Comparison of ENCODE assay signal across 19 cellular contexts in the genomic region with DNA sequence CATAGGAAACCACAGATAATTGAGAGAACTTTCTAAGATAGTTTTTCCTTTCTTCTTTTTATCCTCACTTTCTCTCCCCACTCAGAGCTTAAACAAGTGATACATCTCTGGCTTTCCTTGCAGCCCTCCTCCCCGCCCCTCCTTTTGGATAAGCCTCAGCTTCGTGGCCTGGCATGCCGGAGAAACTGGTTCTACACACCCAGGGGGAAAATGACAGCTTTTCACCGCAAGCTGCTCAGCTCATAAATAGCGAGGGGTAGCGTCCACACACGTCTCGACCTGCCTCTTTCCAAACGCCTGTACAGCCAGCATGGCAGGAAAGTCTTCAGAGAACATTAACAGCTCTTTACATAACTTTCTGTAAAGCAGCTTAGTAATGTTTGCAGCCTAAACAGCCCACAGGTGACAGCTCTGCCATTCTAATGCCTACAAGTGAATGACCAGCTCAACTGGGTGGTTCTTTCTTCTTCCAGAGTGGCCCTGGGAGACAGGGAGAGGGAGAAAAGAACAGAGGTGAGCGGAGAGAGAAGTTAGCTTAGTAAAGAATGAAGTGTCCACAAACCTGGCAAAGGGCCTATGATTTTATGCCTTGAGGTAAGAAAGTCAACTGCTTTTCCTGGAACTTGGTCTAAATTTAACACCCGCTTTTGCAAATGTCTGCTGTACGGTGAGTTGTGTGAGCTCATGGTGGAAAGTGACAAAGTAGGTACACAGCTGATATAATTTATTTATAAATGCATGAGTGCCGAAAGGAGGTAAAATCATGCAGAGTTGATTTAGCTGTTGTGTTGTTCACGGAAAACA.
A peak's percentile ranks its signal among the peaks of the same experiment; 100 is the strongest.
DNase-seq lines count a peak whose midpoint lies in the region; FAIRE-seq and TF ChIP-seq lines count a peak whose summit lies in the region.
"Had no signal": no experiment of that assay in that cellular context is flagged by ENCODE, and none has a peak within 500 bp of the region (broad histone marks: within the 10 kb centered on the region; RNA-seq: fewer than 3 reads in every experiment).

No MANE protein-coding gene starts in this region.

- TF ChIP-seq POLR2A in H54 (IDR thresholded peaks at IDR 0.05; ENCODE audit: low read depth, low read length), result no peak

- no peak overlapping the region for H3K4ac ChIP-seq in neuronal stem cell (ENCODE audit: low read length)

- no peak overlapping the region for H3K9ac ChIP-seq in neuronal stem cell (ENCODE audit: low read depth, low read length, poor library complexity)
- H3K9ac ChIP-seq: GM23248 had no signal

- no peaks in the 10 kb centered on the region for H3K79me1 ChIP-seq in neuronal stem cell (ENCODE audit: low read depth, low read length)

- no peak overlapping the region for H2AK5ac ChIP-seq in neuronal stem cell (ENCODE audit: low read depth, low read length)

- no peak overlapping the region for H4K8ac ChIP-seq in neuronal stem cell (ENCODE audit: low read depth, low read length)

- POLR2A ChIA-PET in A673 (lab: Charles Lee; ENCODE audit: low non-redundant PET), result no interaction called here

- intact Hi-C loops in A673 (cut with micrococcal nuclease; ENCODE audit: unreplicated experiment), result no loop called here

- H3K4me2 ChIP-seq in neuronal stem cell (ENCODE audit: insufficient read depth, low read length, poor library complexity, severe bottlenecking), result no peak overlapping the region

- no peak overlapping the region for H4K91ac ChIP-seq in neuronal stem cell (ENCODE audit: low read depth, low read length, poor library complexity)

- no peaks in the 10 kb centered on the region for H3K27me3 ChIP-seq in neuronal stem cell (ENCODE audit: control insufficient read depth in 3 of 3, insufficient read depth in 3 of 3, low read depth in 1 of 3, low read length in 3 of 3)
- H3K27me3 ChIP-seq in A673 (replicated peaks; ENCODE audit: insufficient read depth, low read depth, low read length, poor library complexity), result no peaks in the 10 kb centered on the region
- H3K27me3 ChIP-seq: heart right ventricle, sigmoid colon had no signal

- H2BK5ac ChIP-seq in neuronal stem cell (ENCODE audit: low read length), result no peak overlapping the region

- TF ChIP-seq CTCF in A673 (conservative IDR thresholded peaks at IDR 0.05; ENCODE audit: low read depth, low read length), result no peak

- H3K4me3 ChIP-seq in neuronal stem cell (ENCODE audit: low read length in 2 of 2), result no peak overlapping the region
- H3K4me3 ChIP-seq in A673 (ENCODE audit: low read depth, low read length, poor library complexity, severe bottlenecking), result no peak overlapping the region
- H3K4me3 ChIP-seq: GM23248, heart right ventricle, sigmoid colon had no signal

- no TSS peak for BruUV-seq in A673 (replicated peaks; lab: Mats Ljungman, UMichigan)

- peak; percentile 15 for FAIRE-seq in H54 (lab: Jason Lieb, UNC)
- FAIRE-seq: GM12892 had no signal

- H3K27ac ChIP-seq in neuronal stem cell (replicated peaks; ENCODE audit: low read length) (no peak overlapping the region), A673 (ENCODE audit: low read depth, low read length, poor library complexity, severe bottlenecking) (no peak overlapping the region)
- H3K27ac ChIP-seq: GM23248, heart right ventricle, sigmoid colon had no signal

- no peak overlapping the region for H2BK12ac ChIP-seq in neuronal stem cell (ENCODE audit: low read length)

- H2AFZ ChIP-seq in neuronal stem cell (ENCODE audit: low read length), result no peak overlapping the region
- H2AFZ ChIP-seq: GM23248 had no signal

- H3K9me3 ChIP-seq in neuronal stem cell (replicated peaks in 1 of 2; ENCODE audit: control insufficient read depth in 2 of 2, insufficient read depth in 1 of 2, low read depth in 1 of 2, low read length in 2 of 2) (no peaks in the 10 kb centered on the region), A673 (ENCODE audit: low read depth, low read length, poor library complexity, severe bottlenecking) (no peaks in the 10 kb centered on the region)
- H3K9me3 ChIP-seq: sigmoid colon had no signal

- H2BK15ac ChIP-seq in neuronal stem cell (ENCODE audit: low read length), result no peak overlapping the region

- CTCF ChIA-PET in A673 (lab: Charles Lee), result no interaction called here

- no peak overlapping the region for H3K14ac ChIP-seq in neuronal stem cell (ENCODE audit: low read length)

- H3K4me1 ChIP-seq in neuronal stem cell (ENCODE audit: control insufficient read depth in 2 of 2, insufficient read depth in 1 of 2, low read depth in 1 of 2, low read length in 2 of 2), result peaks cover 0 to 4% of the 10 kb centered on the region in 2 donors
- H3K4me1 ChIP-seq in A673 (ENCODE audit: insufficient read depth, low read length, poor library complexity, severe bottlenecking), result no peaks in the 10 kb centered on the region
- H3K4me1 ChIP-seq: heart right ventricle, sigmoid colon had no signal

- H3K36me3 ChIP-seq in neuronal stem cell (replicated peaks in 1 of 2; ENCODE audit: control insufficient read depth in 2 of 2, insufficient read depth in 2 of 2, low read length in 2 of 2) (no peaks in the 10 kb centered on the region), A673 (ENCODE audit: insufficient read depth, low read length, poor library complexity, severe bottlenecking) (no peaks in the 10 kb centered on the region)
- H3K36me3 ChIP-seq: heart right ventricle, sigmoid colon had no signal

- no peak overlapping the region for H2BK120ac ChIP-seq in neuronal stem cell (ENCODE audit: low read depth, low read length)

- no peak overlapping the region for H3K23ac ChIP-seq in neuronal stem cell (ENCODE audit: low read depth, low read length, poor library complexity)

- peak overlapping the region; percentile 22 for H3K18ac ChIP-seq in neuronal stem cell (ENCODE audit: low read length)

- DNase-seq in H54 (ENCODE audit: insufficient read length, low spot score), result no peak
- peak; percentile 40 to 82 for DNase-seq in NCI-H526 (lab: John Stamatoyannopoulos, UW)
- peak; percentile 51 for DNase-seq in ecto neural progenitor cell (ENCODE audit: low spot score)
- no peak for DNase-seq in neuronal stem cell (ENCODE audit: low spot score)
- DNase-seq in A673 (ENCODE audit: low spot score), result no peak
- no peak for DNase-seq in amygdala (lab: John Stamatoyannopoulos, UW)
- no peak for DNase-seq in SKM-1 (lab: John Stamatoyannopoulos, UW; ENCODE audit: unreplicated experiment)
- no peak for DNase-seq in cortex of kidney (lab: John Stamatoyannopoulos, UW)
- DNase-seq: activated CD4-positive, alpha-beta T cell treated with anti-CD3 and anti-CD28 coated beads for 36 hours; anterior cingulate cortex; GF-D8; GM23248; heart right ventricle; Kasumi-1; kidney glomerular epithelial cell; nucleus accumbens; sigmoid colon; stimulated activated CD4-positive, alpha-beta T cell treated with anti-CD3 and anti-CD28 coated beads, Interleukin-2, amount 100 ng/mL, for 48 hours had no signal

- no CpG with 5 or more reads among the region's 14 CpGs for whole genome bisulfite sequencing in neuronal stem cell (ENCODE audit: extremely low coverage in 2 of 2, insufficient read length in 2 of 2, insufficient replicate concordance in 1 of 2), 2 donors

Comparison
In these comparisons a context has a peak if more than half of its experiments do, and no peak if none do; other contexts are left out.
1. DNase-seq: peak in NCI-H526 (2 of 2) and ecto neural progenitor cell (single experiment); none in H54 (single experiment), neuronal stem cell (single experiment), A673 (single experiment), amygdala (0 of 56), SKM-1 (single experiment) and cortex of kidney (single experiment).